22 cellular contexts compared by ENCODE assay signal in the genomic region with DNA sequence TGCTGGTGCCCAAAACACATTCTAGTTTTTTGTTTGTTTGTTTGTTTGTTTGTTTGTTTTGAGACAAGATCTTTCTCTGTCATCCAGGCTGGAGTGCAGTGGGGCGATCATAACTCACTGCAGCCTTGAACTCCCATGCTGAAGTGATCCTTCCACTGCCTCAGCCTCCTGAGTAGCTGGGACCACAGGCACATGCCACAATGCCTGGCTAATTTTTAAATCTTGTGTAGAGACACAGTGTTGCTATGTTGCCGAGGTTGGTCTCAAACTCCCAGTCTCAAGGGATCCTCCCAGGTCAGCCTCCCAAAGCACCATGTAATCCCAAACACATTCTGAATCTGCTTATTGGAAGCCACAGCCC. TPM values are rescaled to one million over a fixed set of nuclear protein-coding genes. Genes with fewer than 3 reads are reported as not detected.
"Had no signal": no experiment of that assay in that cellular context is flagged by ENCODE, and none has a peak within 500 bp of the region (broad histone marks: within the 10 kb centered on the region; RNA-seq: fewer than 3 reads in every experiment).

No MANE protein-coding gene starts in this region.

- H3K4me2 ChIP-seq: KMS-11, SK-N-SH had no signal

- H3K27ac Mint-ChIP-seq: IgD-negative memory B cell had no signal

- ATAC-seq: K562 had no signal

- H3K27ac ChIP-seq: HL-60, KMS-11 had no signal

- FAIRE-seq: HTR-8/SVneo, K562, RCC 7860 had no signal

- H3K9me3 ChIP-seq: SK-N-SH had no signal

- H3K9ac ChIP-seq: KMS-11, SK-N-SH had no signal

- H3K4me3 ChIP-seq: K562 had no signal

- H3K27me3 Mint-ChIP-seq: IgD-negative memory B cell had no signal

- H3K4me3 Mint-ChIP-seq: IgD-negative memory B cell had no signal

- DNase-seq: Kasumi-1, MM.1S, NCI-H1092 treated with DMSO at 0.1 percent for 48 hours, NCI-H1436, NCI-H187, NCI-H2029, NCI-H2081 treated with DMSO at 0.1 percent for 48 hours, NCI-H2171, NCI-H226, NCI-H446, NCI-H510A, NCI-H526, Right ventricle myocardium superior, RPMI8226, SK-N-SH had no signal

RNA-seq across cellular contexts. Expression of gene CABP5, which starts 50.9 kb away (rescaled TPM):
- total RNA-seq: K562, Right ventricle myocardium superior, SK-MEL-5 had no signal
- polyA plus RNA-seq: IgD-negative memory B cell, K562, SK-N-SH had no signal
